Comparison of ENCODE assay signal across 22 cellular contexts in the genomic region with DNA sequence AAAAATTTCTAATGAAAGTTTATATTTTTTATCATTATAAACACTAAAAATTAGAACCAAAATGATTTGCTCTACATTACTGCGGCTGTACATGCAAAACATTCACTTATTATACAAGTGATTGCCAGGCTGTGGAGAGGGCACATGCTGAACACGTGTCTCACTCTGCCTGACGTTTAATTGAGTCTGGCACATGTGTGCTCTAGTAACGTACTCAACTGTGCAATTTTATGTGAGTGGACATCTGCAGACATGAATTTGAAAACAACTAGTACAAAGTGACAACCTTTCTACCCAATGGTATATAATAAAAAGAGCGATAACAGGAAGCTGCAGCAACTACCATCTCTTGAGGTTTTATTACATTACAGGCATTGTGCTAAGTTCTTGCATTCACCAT.
"Had no signal": no experiment of that assay in that cellular context is flagged by ENCODE, and none has a peak within 500 bp of the region (broad histone marks: within the 10 kb centered on the region; RNA-seq: fewer than 3 reads in every experiment).

No MANE protein-coding gene starts in this region.

- H3K27me3 ChIP-seq: SJSA1 had no signal

- DNase-seq: IMR-90, Karpas-422, KG1, MM.1S, NCI-H1092 treated with DMSO at 0.1 percent for 48 hours, NCI-H1436, NCI-H187, NCI-H2029, NCI-H2081 treated with DMSO at 0.1 percent for 48 hours, NCI-H2171, NCI-H226, NCI-H446, NCI-H510A, NCI-H524 treated with DMSO at 0.1 percent for 48 hours, NCI-H69, NCI-H774, Right ventricle myocardium superior, RPMI8226, SIG-M5 had no signal

- H3K4me3 ChIP-seq: SJSA1, SK-N-MC had no signal

- H3K9me3 ChIP-seq: SJSA1 had no signal

- H3K27ac ChIP-seq: SJSA1, SK-N-MC had no signal

- FAIRE-seq: RCC 7860 had no signal

- H3K4me1 ChIP-seq: SJSA1 had no signal

- H3K36me3 ChIP-seq: SJSA1 had no signal
